ENCODE assay signal across 18 cellular contexts in the genomic region with DNA sequence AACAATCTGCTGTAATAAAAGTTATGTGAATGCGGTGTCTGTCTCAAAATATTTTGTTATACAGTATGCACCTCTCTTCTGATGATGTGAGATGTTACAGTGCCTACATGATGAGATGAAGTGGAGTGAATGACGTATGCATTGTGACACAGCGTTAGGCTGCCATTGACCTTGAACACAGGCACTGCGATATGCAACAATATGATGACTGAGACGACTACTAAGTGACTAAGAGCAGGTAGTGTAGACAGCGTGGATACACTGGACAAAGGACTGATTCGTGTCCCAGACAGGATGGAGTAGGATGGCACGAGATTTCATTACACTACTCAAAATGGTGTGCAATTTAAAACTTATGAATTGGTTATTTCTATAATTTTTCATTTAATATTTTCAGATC. TPM values are rescaled to one million over a fixed set of nuclear protein-coding genes. Genes with fewer than 3 reads are reported as not detected.
DNase-seq lines count a peak whose midpoint lies in the region; ATAC-seq, FAIRE-seq and TF ChIP-seq lines count a peak whose summit lies in the region.
"Had no signal": no experiment of that assay in that cellular context is flagged by ENCODE, and none has a peak within 500 bp of the region (broad histone marks: within the 10 kb centered on the region; RNA-seq: fewer than 3 reads in every experiment).

No MANE protein-coding gene starts in this region.

- no peak overlapping the region for H3K4me3 Mint-ChIP-seq in astrocyte (ENCODE audit: unreplicated experiment)
- no peak overlapping the region for H3K4me3 Mint-ChIP-seq in glutamatergic neuron (ENCODE audit: unreplicated experiment)
- H3K4me3 Mint-ChIP-seq: activated CD4-positive, alpha-beta T cell treated with anti-CD3 and anti-CD28 coated beads, Interleukin-2, amount 10 ng/mL, durations not matched to agents 24 days and 14 days; activated T-cell treated with anti-CD3 and anti-CD28 coated beads, Interleukin-2, amount 50 U/mL, for 24 hours; memory B cell; neural crest cell had no signal

- H3K36me3 Mint-ChIP-seq in astrocyte (ENCODE audit: low read depth, unreplicated experiment) (no peaks in the 10 kb centered on the region), glutamatergic neuron (ENCODE audit: unreplicated experiment) (no peaks in the 10 kb centered on the region)
- H3K36me3 Mint-ChIP-seq: memory B cell had no signal

- H3K4me3 ChIP-seq in cardiac muscle cell (no peak overlapping the region), astrocyte (ENCODE audit: insufficient read depth, low read depth, low read length) (peak overlapping the region; percentile 20), lung (no peak overlapping the region), aorta (ENCODE audit: low read length in 2 of 2) (no peak overlapping the region)
- H3K4me3 ChIP-seq: coronary artery had no signal

- peaks cover 46% of the 10 kb centered on the region for H3K79me2 ChIP-seq in astrocyte (ENCODE audit: insufficient read depth, low read length)

- TF ChIP-seq CTCF in cardiac muscle cell (IDR thresholded peaks at IDR 0.05; ENCODE audit: low read depth, low read length) (no peak), astrocyte (IDR thresholded peaks at IDR 0.05; ENCODE audit: insufficient read depth, low read depth, low read length) (no peak), lung (IDR thresholded peaks at IDR 0.05; ENCODE audit: control extremely low read depth, extremely low read depth) (no peak), glutamatergic neuron (IDR thresholded peaks at IDR 0.05; ENCODE audit: partially characterized antibody, unreplicated experiment) (no peak)

- 86 to 90% methylated on average over 8 of the region's 8 CpGs for WGBS in lung, 2 donors
- 83 to 86% methylated on average over 8 of the region's 8 CpGs for WGBS in aorta, 2 donors

- no peaks in the 10 kb centered on the region for H4K20me1 ChIP-seq in astrocyte (ENCODE audit: insufficient read depth, low read length)

- intact Hi-C loops in Right ventricle myocardium inferior (cut with DNase I): loop anchor here (10.0 kb wide), 1 partner anchor 382 kb away; a partner anchor contains a TSS
- intact Hi-C loops in aorta (cut with DNase I): loop anchor here (5.0 to 10.0 kb wide), 3 partner anchors 52 to 140 kb away; no protein-coding TSS in a partner anchor

- peak overlapping the region; percentile 69 for H3K27ac ChIP-seq in cardiac muscle cell
- H3K27ac ChIP-seq in astrocyte (ENCODE audit: low read depth, low read length): peak overlapping the region; percentile 93
- peak overlapping the region; percentile 80 to 91 for H3K27ac ChIP-seq in lung (ENCODE audit: low read depth in 1 of 2, low read length in 1 of 2)
- H3K27ac ChIP-seq in aorta (ENCODE audit: low read depth in 1 of 2, low read length in 2 of 2): peak overlapping the region; percentile 92 to 99

- H3K9me3 ChIP-seq in cardiac muscle cell (ENCODE audit: low read depth) (no peaks in the 10 kb centered on the region), astrocyte (ENCODE audit: insufficient read depth, low read depth, low read length) (no peaks in the 10 kb centered on the region), lung (ENCODE audit: control insufficient read depth in 2 of 2, insufficient read depth in 1 of 2, low read length in 1 of 2) (no peaks in the 10 kb centered on the region), aorta (ENCODE audit: control insufficient read depth, low read length) (no peaks in the 10 kb centered on the region)

- H3K27ac Mint-ChIP-seq in astrocyte (ENCODE audit: unreplicated experiment) (no peak overlapping the region), glutamatergic neuron (ENCODE audit: unreplicated experiment) (no peak overlapping the region)
- H3K27ac Mint-ChIP-seq: activated CD4-positive, alpha-beta T cell treated with anti-CD3 and anti-CD28 coated beads, Interleukin-2, amount 10 ng/mL, durations not matched to agents 24 days and 14 days; activated T-cell treated with anti-CD3 and anti-CD28 coated beads, Interleukin-2, amount 50 U/mL, for 24 hours; memory B cell had no signal

- H2AFZ ChIP-seq in astrocyte (ENCODE audit: low read depth, low read length): no peak overlapping the region

- H3K27me3 Mint-ChIP-seq in astrocyte (ENCODE audit: low read depth, unreplicated experiment): no peaks in the 10 kb centered on the region
- H3K27me3 Mint-ChIP-seq in glutamatergic neuron (ENCODE audit: unreplicated experiment): no peaks in the 10 kb centered on the region

- DNase-seq in cardiac muscle cell (ENCODE audit: low read depth in 1 of 2, low spot score in 1 of 2): no peak
- no peak for DNase-seq in Right ventricle myocardium inferior (ENCODE audit: missing footprints)
- DNase-seq in astrocyte (ENCODE audit: low read depth): no peak
- no peak for DNase-seq in lung (ENCODE audit: low spot score)
- no peak for DNase-seq in aorta
- DNase-seq in glutamatergic neuron: no peak
- DNase-seq in AG08396 (ENCODE audit: low spot score): no peak
- no peak for DNase-seq in GF-D8 (lab: John Stamatoyannopoulos, UW)
- DNase-seq: activated CD4-positive, alpha-beta T cell treated with anti-CD3 and anti-CD28 coated beads, Interleukin-2, amount 10 ng/mL, durations not matched to agents 24 days and 14 days; activated T-cell treated with anti-CD3 and anti-CD28 coated beads, Interleukin-2, amount 50 U/mL, for 24 hours; DMS 273 treated with DMSO at 0.1 percent for 48 hours; KBM-7; stimulated activated naive CD4-positive, alpha-beta T cell had no signal

- H3K9me3 Mint-ChIP-seq in astrocyte (ENCODE audit: unreplicated experiment) (no peaks in the 10 kb centered on the region), glutamatergic neuron (ENCODE audit: unreplicated experiment) (no peaks in the 10 kb centered on the region)
- H3K9me3 Mint-ChIP-seq: activated CD4-positive, alpha-beta T cell treated with anti-CD3 and anti-CD28 coated beads, Interleukin-2, amount 10 ng/mL, durations not matched to agents 24 days and 14 days; activated T-cell treated with anti-CD3 and anti-CD28 coated beads, Interleukin-2, amount 50 U/mL, for 24 hours; memory B cell; neural crest cell had no signal

- peak overlapping the region; percentile 61 for H3K9ac ChIP-seq in astrocyte (ENCODE audit: low read length)

- peak overlapping the region; percentile 59 for H3K4me2 ChIP-seq in astrocyte (ENCODE audit: low read length)

- FAIRE-seq in astrocyte (lab: Jason Lieb, UNC): no peak
- FAIRE-seq: H54 had no signal

- H3K27me3 ChIP-seq in cardiac muscle cell (no peaks in the 10 kb centered on the region), astrocyte (ENCODE audit: insufficient read depth, low read length) (no peaks in the 10 kb centered on the region), lung (ENCODE audit: control insufficient read depth, insufficient read depth) (no peaks in the 10 kb centered on the region), aorta (ENCODE audit: control insufficient read depth in 1 of 2, insufficient read depth in 2 of 2, low read length in 1 of 2) (no peaks in the 10 kb centered on the region)

- no peak for ATAC-seq in Right ventricle myocardium inferior
- no peak for ATAC-seq in lung (ENCODE audit: insufficient read depth, low FRiP score)
- no peak for ATAC-seq in aorta (ENCODE audit: low FRiP score)
- ATAC-seq: esophagus mucosa had no signal

- H3K4me1 ChIP-seq in cardiac muscle cell (ENCODE audit: low read depth) (peaks cover 38% of the 10 kb centered on the region), astrocyte (ENCODE audit: insufficient read depth, low read length) (peaks cover 32% of the 10 kb centered on the region), lung (ENCODE audit: control insufficient read depth in 2 of 2, insufficient read depth in 2 of 2, low read length in 2 of 2) (peaks cover 5 to 13% of the 10 kb centered on the region in 2 donors), aorta (ENCODE audit: control insufficient read depth in 1 of 2, insufficient read depth in 2 of 2, low read length in 2 of 2) (peaks cover 10 to 22% of the 10 kb centered on the region in 2 donors)

- H3K36me3 ChIP-seq in cardiac muscle cell (no peaks in the 10 kb centered on the region), astrocyte (ENCODE audit: insufficient read depth, low read length) (no peaks in the 10 kb centered on the region), lung (ENCODE audit: control insufficient read depth in 2 of 2, insufficient read depth in 2 of 2, low read length in 2 of 2) (no peaks in the 10 kb centered on the region), aorta (ENCODE audit: control insufficient read depth in 1 of 2, insufficient read depth in 2 of 2, low read length in 1 of 2) (no peaks in the 10 kb centered on the region)

- peaks cover 39% of the 10 kb centered on the region for H3K4me1 Mint-ChIP-seq in astrocyte (ENCODE audit: low read depth, unreplicated experiment)
- H3K4me1 Mint-ChIP-seq in glutamatergic neuron (ENCODE audit: low read depth, unreplicated experiment): peaks cover 6% of the 10 kb centered on the region
- H3K4me1 Mint-ChIP-seq: activated CD4-positive, alpha-beta T cell treated with anti-CD3 and anti-CD28 coated beads, Interleukin-2, amount 10 ng/mL, durations not matched to agents 24 days and 14 days; memory B cell had no signal

RNA-seq across cellular contexts. Expression of a gene that starts 8.4 kb away (rescaled TPM):
- total RNA-seq in cardiac muscle cell (2.6 and 8.8 TPM in 2 replicates), Right ventricle myocardium inferior (3.5 TPM), astrocyte (4.4 and 8.8 TPM in 2 replicates), lung (10 to 100 TPM in 1 of 2 donors, 1 to 10 TPM in 1; 5.6 to 17.0 TPM), aorta (10 to 100 TPM; 51.8 to 73.2 TPM), glutamatergic neuron (ENCODE audit: unreplicated experiment) (75.2 TPM)
- polyA plus RNA-seq in cardiac muscle cell (3.3 and 10.0 TPM in 2 replicates), lung (1 to 10 TPM; 2.7 to 3.9 TPM), aorta (10 to 100 TPM; 10.9 to 64.8 TPM)
- total RNA-seq: activated CD4-positive, alpha-beta T cell treated with anti-CD3 and anti-CD28 coated beads, Interleukin-2, amount 10 ng/mL, durations not matched to agents 24 days and 14 days had no signal
